ENCODE assay signal across 10 cellular contexts in the genomic region with DNA sequence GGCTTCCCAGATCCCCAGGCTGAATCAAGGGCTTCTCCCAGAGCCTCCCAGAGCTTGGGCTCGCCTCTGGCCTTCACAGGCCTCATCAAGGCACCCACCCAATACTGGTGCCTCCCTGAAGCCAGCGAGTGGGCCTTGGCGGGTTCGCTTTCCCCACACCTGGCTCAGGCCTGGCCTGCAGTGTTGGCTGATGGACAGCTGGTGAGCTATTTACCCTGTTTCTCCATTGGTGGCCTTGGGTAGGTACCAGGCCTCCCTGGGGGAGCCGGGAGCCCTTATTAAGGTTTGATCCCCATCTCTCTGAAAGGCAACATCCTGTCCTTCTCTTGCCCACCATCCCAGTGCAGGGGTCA. TPM values are rescaled to one million over a fixed set of nuclear protein-coding genes. Genes with fewer than 3 reads are reported as not detected.
A peak's percentile ranks its signal among the peaks of the same experiment; 100 is the strongest.
DNase-seq lines count a peak whose midpoint lies in the region; ATAC-seq, FAIRE-seq and TF ChIP-seq lines count a peak whose summit lies in the region.
"Had no signal": no experiment of that assay in that cellular context is flagged by ENCODE, and none has a peak within 500 bp of the region (broad histone marks: within the 10 kb centered on the region; RNA-seq: fewer than 3 reads in every experiment).

No MANE protein-coding gene starts in this region.

- peaks cover 29% of the 10 kb centered on the region for H3K36me3 Mint-ChIP-seq in effector memory CD8-positive, alpha-beta T cell (ENCODE audit: insufficient read depth)

- H3K27ac Mint-ChIP-seq in effector memory CD8-positive, alpha-beta T cell = peak overlapping the region; percentile 98

- no peaks in the 10 kb centered on the region for H3K9me3 Mint-ChIP-seq in effector memory CD8-positive, alpha-beta T cell
- H3K9me3 Mint-ChIP-seq: H9 had no signal

- H3K9me3 ChIP-seq in HepG2 (ENCODE audit: low read length) (no peaks in the 10 kb centered on the region), right lobe of liver (no peaks in the 10 kb centered on the region), adrenal gland (replicated peaks in 1 of 3) (no peaks in the 10 kb centered on the region)

- TF ChIP-seq POLR2A in HepG2 (IDR thresholded peaks at IDR 0.05; ENCODE audit: insufficient read depth in 1 of 2, low read depth in 2 of 2, low read length in 2 of 2) (no peak), right lobe of liver (IDR thresholded peaks at IDR 0.05) (no peak), adrenal gland (IDR thresholded peaks at IDR 0.05) (no peak)

- no peak overlapping the region for H3K9ac ChIP-seq in HepG2 (ENCODE audit: insufficient read depth, low read depth, low read length)

- intact Hi-C loops in HepG2 (cut with micrococcal nuclease; ENCODE audit: unreplicated experiment) = no loop called here
- intact Hi-C loops in right lobe of liver (cut with DNase I) = no loop called here
- intact Hi-C loops in adrenal gland (cut with DNase I) = no loop called here

- H3K27me3 ChIP-seq in HepG2 (ENCODE audit: control insufficient read depth in 1 of 2, insufficient read depth in 2 of 2, low read length in 2 of 2) (peaks cover 3 to 34% of the 10 kb centered on the region in 2 experiments), right lobe of liver (no peaks in the 10 kb centered on the region), adrenal gland (no peaks in the 10 kb centered on the region)

- no peak overlapping the region for H3K4me2 ChIP-seq in HepG2 (ENCODE audit: low read depth, low read length)

- in situ Hi-C loops in HepG2 (cut with HindIII; ENCODE audit: extremely low pct_ligation_motif_present, low pct_unique_long_range_greater_than_20kb) = no loop called here

- TF ChIP-seq CTCF in HepG2 (CRISPR knock-in tag; IDR thresholded peaks at IDR 0.05) = no peak
- no peak for TF ChIP-seq CTCF in right lobe of liver (IDR thresholded peaks at IDR 0.05)
- no peak for TF ChIP-seq CTCF in adrenal gland (IDR thresholded peaks at IDR 0.05)

- H3K4me3 ChIP-seq in HepG2 (replicated peaks in 1 of 3; ENCODE audit: insufficient read depth in 1 of 3, low read depth in 2 of 3, low read length in 3 of 3) (no peak overlapping the region), right lobe of liver (no peak overlapping the region), adrenal gland (no peak overlapping the region)

- no peak for FAIRE-seq in HepG2 (lab: Jason Lieb, UNC)

- peaks cover 25% of the 10 kb centered on the region for H3K4me1 ChIP-seq in HepG2 (ENCODE audit: insufficient read depth, low read length)
- no peaks in the 10 kb centered on the region for H3K4me1 ChIP-seq in right lobe of liver
- no peaks in the 10 kb centered on the region for H3K4me1 ChIP-seq in adrenal gland (replicated peaks in 1 of 2)

- DNase-seq in HepG2 (ENCODE audit: low spot score) = no peak
- no peak for DNase-seq in right lobe of liver
- DNase-seq in effector memory CD8-positive, alpha-beta T cell = peak in 1 of 3 experiments; percentile 18
- no peak for DNase-seq in adrenal gland
- DNase-seq in SIG-M5 (lab: John Stamatoyannopoulos, UW) = no peak
- no peak for DNase-seq in mesenteric fat pad (ENCODE audit: low spot score)
- no peak for DNase-seq in AG08396 (ENCODE audit: low spot score)
- DNase-seq: H9, NCI-H226 had no signal

- H3K36me3 ChIP-seq in HepG2 (replicated peaks in 1 of 2; ENCODE audit: control insufficient read depth in 1 of 2, insufficient read depth in 2 of 2, low read length in 2 of 2) (no peaks in the 10 kb centered on the region), right lobe of liver (no peaks in the 10 kb centered on the region), adrenal gland (replicated peaks in 1 of 2) (no peaks in the 10 kb centered on the region)

- POLR2A ChIA-PET in HepG2 (lab: Yijun Ruan, JAX) = no interaction called here

- no peaks in the 10 kb centered on the region for H3K79me2 ChIP-seq in HepG2 (ENCODE audit: insufficient read depth, low read length)

- CTCF ChIA-PET in HepG2 (lab: Yijun Ruan, JAX; ENCODE audit: low intra/inter-chr PET ratio, low total read pairs) = no interaction called here

- peak; percentile 21; the same call in 2 of the 3 replicates for ATAC-seq in HepG2
- ATAC-seq in right lobe of liver = no peak
- ATAC-seq in HG03521 (IDR thresholded peaks at IDR 0.05; ENCODE audit: unreplicated experiment) = peak; percentile 7
- ATAC-seq in effector memory CD8-positive, alpha-beta T cell (replicated peaks) = no peak

- H3K4me3 Mint-ChIP-seq in effector memory CD8-positive, alpha-beta T cell = peak overlapping the region; percentile 82 to 83
- H3K4me3 Mint-ChIP-seq: H9 had no signal

- no peak for TF ChIP-seq RAD21 in HepG2 (CRISPR knock-in tag; IDR thresholded peaks at IDR 0.05)

- no peak overlapping the region for H2AFZ ChIP-seq in HepG2 (ENCODE audit: low read length)

- H3K27me3 Mint-ChIP-seq in effector memory CD8-positive, alpha-beta T cell = no peaks in the 10 kb centered on the region

- H3K4me1 Mint-ChIP-seq in effector memory CD8-positive, alpha-beta T cell (ENCODE audit: low read depth in 2 of 2) = peaks cover 60 to 71% of the 10 kb centered on the region in 2 donors

- WGBS in HepG2 (ENCODE audit: low lambda C conversion rate) = 41% methylated on average over 5 of the region's 5 CpGs
- WGBS in right lobe of liver (ENCODE audit: insufficient coverage, low coverage, low lambda C conversion rate, missing lambda C conversion rate) = no CpG with 5 or more reads among the region's 5 CpGs
- 81 to 94% (median 92%) methylated on average over 2 to 5 of the region's 5 CpGs for WGBS in adrenal gland, 4 donors

- no TSS peak for BruUV-seq in HepG2 (replicated peaks; lab: Mats Ljungman, UMichigan)

- TF ChIP-seq EP300 in HepG2 (IDR thresholded peaks at IDR 0.05; ENCODE audit: low read depth in 2 of 2, low read length in 2 of 2) (no peak), HepG2 (CRISPR knock-in tag; IDR thresholded peaks at IDR 0.05; ENCODE audit: borderline replicate concordance) (no peak)

- no peak overlapping the region for H3K27ac ChIP-seq in HepG2 (ENCODE audit: extremely low read length, insufficient read depth, low read length)
- no peak overlapping the region for H3K27ac ChIP-seq in right lobe of liver
- H3K27ac ChIP-seq in adrenal gland = peak overlapping the region in 1 of 5 donors; percentile 2

- no peaks in the 10 kb centered on the region for H4K20me1 ChIP-seq in HepG2 (ENCODE audit: insufficient read depth, low read length)

RNA-seq across cellular contexts. Expression of a gene that starts 18.2 kb away (rescaled TPM):
- total RNA-seq in HepG2 (2016; rRNA removed; fragmentation: Illumina TruSeq; extraction: Trizol) = not detected in 2 replicates
- total RNA-seq in HepG2 (2016; cell fraction: cytosol; rRNA removed; fragmentation: Illumina TruSeq; extraction: Trizol; ENCODE audit: low read depth) = not detected in 2 replicates
- total RNA-seq in HepG2 (2016; cell fraction: insoluble cytoplasmic fraction; rRNA removed; fragmentation: Illumina TruSeq; extraction: Trizol) = not detected in 2 replicates
- total RNA-seq in HepG2 (2016; cell fraction: membrane; rRNA removed; fragmentation: Illumina TruSeq; extraction: Trizol) = not detected in 2 replicates
- not detected in 2 replicates for total RNA-seq in HepG2 (2016; cell fraction: nucleus; rRNA removed; fragmentation: Illumina TruSeq; extraction: Trizol)
- not detected in 2 replicates for polyA plus RNA-seq in HepG2 (2011; rRNA removed)
- 0.04 TPM in 1 of 2 replicates, not detected in the other for polyA plus RNA-seq in HepG2 (2011; cell fraction: cytosol; rRNA removed)
- polyA plus RNA-seq in HepG2 (2011; cell fraction: nucleus; rRNA removed) = 0.12 and 0.18 TPM in 2 replicates
- not detected in 2 replicates for polyA plus RNA-seq in HepG2 (2012)
- polyA plus RNA-seq in HepG2 (2016; cell fraction: cytosol; fragmentation: Illumina TruSeq; extraction: Trizol; ENCODE audit: low read depth) = not detected in 2 replicates
- not detected in 2 replicates for polyA plus RNA-seq in HepG2 (2016; cell fraction: insoluble cytoplasmic fraction; fragmentation: Illumina TruSeq; extraction: Trizol; ENCODE audit: low read depth)
- polyA plus RNA-seq in HepG2 (2016; cell fraction: membrane; fragmentation: Illumina TruSeq; extraction: Trizol; ENCODE audit: low read depth) = not detected in 2 replicates
- not detected in 2 replicates for polyA plus RNA-seq in HepG2 (2016; cell fraction: nucleus; fragmentation: Illumina TruSeq; extraction: Trizol; ENCODE audit: insufficient read depth, low read depth)
- polyA minus RNA-seq in HepG2 (2011; rRNA and poly(A)+ RNA removed; ENCODE audit: low replicate concordance) = 103 TPM in 1 of 2 replicates, not detected in the other
- polyA minus RNA-seq in HepG2 (2011; cell fraction: cytosol; rRNA and poly(A)+ RNA removed) = 0.69 and 1.3 TPM in 2 replicates
- 0.25 and 0.52 TPM in 2 replicates for polyA minus RNA-seq in HepG2 (2011; cell fraction: nucleus; rRNA and poly(A)+ RNA removed)
- 1 to 10 TPM in 5 of 6 experiments, under 1 TPM in 1; 0.44 to 2.5 (median 1.2) TPM for total RNA-seq in right lobe of liver
- 1 to 10 TPM in 7 of 8 donors, under 1 TPM in 1; 0.97 to 4.7 (median 2.3) TPM for total RNA-seq in adrenal gland
- polyA plus RNA-seq in adrenal gland = 1 to 10 TPM in 2 of 3 donors, under 1 TPM in 1; 0.48 to 2.4 (median 1.9) TPM
- total RNA-seq in mesenteric fat pad = 6.1 TPM

RNA-seq across cellular contexts. Expression of a gene that starts 25.1 kb away (rescaled TPM):
- not detected in 2 replicates for total RNA-seq in HepG2 (2016; rRNA removed; fragmentation: Illumina TruSeq; extraction: Trizol)
- total RNA-seq in HepG2 (2016; cell fraction: cytosol; rRNA removed; fragmentation: Illumina TruSeq; extraction: Trizol; ENCODE audit: low read depth) = not detected in 2 replicates
- not detected in 2 replicates for total RNA-seq in HepG2 (2016; cell fraction: insoluble cytoplasmic fraction; rRNA removed; fragmentation: Illumina TruSeq; extraction: Trizol)
- total RNA-seq in HepG2 (2016; cell fraction: membrane; rRNA removed; fragmentation: Illumina TruSeq; extraction: Trizol) = not detected in 2 replicates
- total RNA-seq in HepG2 (2016; cell fraction: nucleus; rRNA removed; fragmentation: Illumina TruSeq; extraction: Trizol) = not detected in 2 replicates
- polyA plus RNA-seq in HepG2 (2011; rRNA removed) = not detected in 2 replicates
- not detected in 2 replicates for polyA plus RNA-seq in HepG2 (2011; cell fraction: cytosol; rRNA removed)
- polyA plus RNA-seq in HepG2 (2011; cell fraction: nucleus; rRNA removed) = not detected in 2 replicates
- not detected in 2 replicates for polyA plus RNA-seq in HepG2 (2012)
- polyA plus RNA-seq in HepG2 (2016; cell fraction: cytosol; fragmentation: Illumina TruSeq; extraction: Trizol; ENCODE audit: low read depth) = not detected in 2 replicates
- polyA plus RNA-seq in HepG2 (2016; cell fraction: insoluble cytoplasmic fraction; fragmentation: Illumina TruSeq; extraction: Trizol; ENCODE audit: low read depth) = not detected in 2 replicates
- not detected in 2 replicates for polyA plus RNA-seq in HepG2 (2016; cell fraction: membrane; fragmentation: Illumina TruSeq; extraction: Trizol; ENCODE audit: low read depth)
- not detected in 2 replicates for polyA plus RNA-seq in HepG2 (2016; cell fraction: nucleus; fragmentation: Illumina TruSeq; extraction: Trizol; ENCODE audit: insufficient read depth, low read depth)
- 1.6 TPM in 1 of 2 replicates, not detected in the other for polyA minus RNA-seq in HepG2 (2011; rRNA and poly(A)+ RNA removed; ENCODE audit: low replicate concordance)
- polyA minus RNA-seq in HepG2 (2011; cell fraction: cytosol; rRNA and poly(A)+ RNA removed) = not detected in 2 replicates
- not detected in 2 replicates for polyA minus RNA-seq in HepG2 (2011; cell fraction: nucleus; rRNA and poly(A)+ RNA removed)
- total RNA-seq in right lobe of liver = not detected
- total RNA-seq in adrenal gland = not detected
- polyA plus RNA-seq in adrenal gland = not detected
- total RNA-seq in mesenteric fat pad = not detected

RNA-seq across cellular contexts. Expression of a gene that starts 45.2 kb away (rescaled TPM):
- 300 and 332 TPM in 2 replicates for total RNA-seq in HepG2 (2016; rRNA removed; fragmentation: Illumina TruSeq; extraction: Trizol)
- total RNA-seq in HepG2 (2016; cell fraction: cytosol; rRNA removed; fragmentation: Illumina TruSeq; extraction: Trizol; ENCODE audit: low read depth) = 45.1 and 56.7 TPM in 2 replicates
- total RNA-seq in HepG2 (2016; cell fraction: insoluble cytoplasmic fraction; rRNA removed; fragmentation: Illumina TruSeq; extraction: Trizol) = 302 and 329 TPM in 2 replicates
- total RNA-seq in HepG2 (2016; cell fraction: membrane; rRNA removed; fragmentation: Illumina TruSeq; extraction: Trizol) = 220 and 258 TPM in 2 replicates
- 168 and 191 TPM in 2 replicates for total RNA-seq in HepG2 (2016; cell fraction: nucleus; rRNA removed; fragmentation: Illumina TruSeq; extraction: Trizol)
- 67.2 and 88.2 TPM in 2 replicates for polyA plus RNA-seq in HepG2 (2011; rRNA removed)
- 44.2 and 66.6 TPM in 2 replicates for polyA plus RNA-seq in HepG2 (2011; cell fraction: cytosol; rRNA removed)
- polyA plus RNA-seq in HepG2 (2011; cell fraction: nucleus; rRNA removed) = 90.2 and 107 TPM in 2 replicates
- 93.8 and 117 TPM in 2 replicates for polyA plus RNA-seq in HepG2 (2012)
- polyA plus RNA-seq in HepG2 (2016; cell fraction: cytosol; fragmentation: Illumina TruSeq; extraction: Trizol; ENCODE audit: low read depth) = 26.0 and 34.9 TPM in 2 replicates
- polyA plus RNA-seq in HepG2 (2016; cell fraction: insoluble cytoplasmic fraction; fragmentation: Illumina TruSeq; extraction: Trizol; ENCODE audit: low read depth) = 237 and 245 TPM in 2 replicates
- 111 and 128 TPM in 2 replicates for polyA plus RNA-seq in HepG2 (2016; cell fraction: membrane; fragmentation: Illumina TruSeq; extraction: Trizol; ENCODE audit: low read depth)
- 205 and 220 TPM in 2 replicates for polyA plus RNA-seq in HepG2 (2016; cell fraction: nucleus; fragmentation: Illumina TruSeq; extraction: Trizol; ENCODE audit: insufficient read depth, low read depth)
- 78.3 and 92.3 TPM in 2 replicates for polyA minus RNA-seq in HepG2 (2011; rRNA and poly(A)+ RNA removed; ENCODE audit: low replicate concordance)
- polyA minus RNA-seq in HepG2 (2011; cell fraction: cytosol; rRNA and poly(A)+ RNA removed) = 89.8 and 100 TPM in 2 replicates
- polyA minus RNA-seq in HepG2 (2011; cell fraction: nucleus; rRNA and poly(A)+ RNA removed) = 137 and 187 TPM in 2 replicates
- 10 to 100 TPM; 52.8 to 83.9 (median 65.4) TPM for total RNA-seq in right lobe of liver
- total RNA-seq in adrenal gland = 100 to 1,000 TPM; 145 to 209 (median 166) TPM
- 100 to 1,000 TPM in 1 of 3 donors, 10 to 100 TPM in 2; 37.8 to 129 (median 45.9) TPM for polyA plus RNA-seq in adrenal gland
- total RNA-seq in mesenteric fat pad = 107 TPM

RNA-seq across cellular contexts. Expression of a gene that starts 47.0 kb away (rescaled TPM):
- not detected in 2 replicates for total RNA-seq in HepG2 (2016; rRNA removed; fragmentation: Illumina TruSeq; extraction: Trizol)
- total RNA-seq in HepG2 (2016; cell fraction: cytosol; rRNA removed; fragmentation: Illumina TruSeq; extraction: Trizol; ENCODE audit: low read depth) = not detected in 2 replicates
- not detected in 2 replicates for total RNA-seq in HepG2 (2016; cell fraction: insoluble cytoplasmic fraction; rRNA removed; fragmentation: Illumina TruSeq; extraction: Trizol)
- not detected in 2 replicates for total RNA-seq in HepG2 (2016; cell fraction: membrane; rRNA removed; fragmentation: Illumina TruSeq; extraction: Trizol)
- not detected in 2 replicates for total RNA-seq in HepG2 (2016; cell fraction: nucleus; rRNA removed; fragmentation: Illumina TruSeq; extraction: Trizol)
- polyA plus RNA-seq in HepG2 (2011; rRNA removed) = not detected in 2 replicates
- polyA plus RNA-seq in HepG2 (2011; cell fraction: cytosol; rRNA removed) = not detected in 2 replicates
- 0.10 TPM in 1 of 2 replicates, not detected in the other for polyA plus RNA-seq in HepG2 (2011; cell fraction: nucleus; rRNA removed)
- not detected in 2 replicates for polyA plus RNA-seq in HepG2 (2012)
- not detected in 2 replicates for polyA plus RNA-seq in HepG2 (2016; cell fraction: cytosol; fragmentation: Illumina TruSeq; extraction: Trizol; ENCODE audit: low read depth)
- not detected in 2 replicates for polyA plus RNA-seq in HepG2 (2016; cell fraction: insoluble cytoplasmic fraction; fragmentation: Illumina TruSeq; extraction: Trizol; ENCODE audit: low read depth)
- not detected in 2 replicates for polyA plus RNA-seq in HepG2 (2016; cell fraction: membrane; fragmentation: Illumina TruSeq; extraction: Trizol; ENCODE audit: low read depth)
- not detected in 2 replicates for polyA plus RNA-seq in HepG2 (2016; cell fraction: nucleus; fragmentation: Illumina TruSeq; extraction: Trizol; ENCODE audit: insufficient read depth, low read depth)
- polyA minus RNA-seq in HepG2 (2011; rRNA and poly(A)+ RNA removed; ENCODE audit: low replicate concordance) = 0.07 TPM in 1 of 2 replicates, not detected in the other
- not detected in 2 replicates for polyA minus RNA-seq in HepG2 (2011; cell fraction: cytosol; rRNA and poly(A)+ RNA removed)
- polyA minus RNA-seq in HepG2 (2011; cell fraction: nucleus; rRNA and poly(A)+ RNA removed) = not detected in 2 replicates
- total RNA-seq in right lobe of liver = 1 to 10 TPM; 1.7 to 8.1 (median 3.2) TPM
- 10 to 100 TPM in 1 of 8 donors, 1 to 10 TPM in 6, under 1 TPM in 1; 0.95 to 12.9 (median 4.3) TPM for total RNA-seq in adrenal gland
- 1 to 10 TPM; 1.2 to 5.5 (median 2.0) TPM for polyA plus RNA-seq in adrenal gland
- total RNA-seq in mesenteric fat pad = 1.2 TPM

Comparison
In these comparisons a context has a peak if more than half of its experiments do, and no peak if none do; other contexts are left out.
1. ATAC-seq: peak in HepG2 (single experiment) and HG03521 (single experiment); none in right lobe of liver (0 of 4) and effector memory CD8-positive, alpha-beta T cell (single experiment).